In genomic region chr3:172580680-172581079, GRCh38 we compare ENCODE assay signal across 9 cellular contexts. TPM values are rescaled to one million over a fixed set of nuclear protein-coding genes. Genes with fewer than 3 reads are reported as not detected.
A peak's percentile ranks its signal among the peaks of the same experiment; 100 is the strongest.
DNase-seq lines count a peak whose midpoint lies in the region; ATAC-seq and TF ChIP-seq lines count a peak whose summit lies in the region.
"Had no signal": no experiment of that assay in that cellular context is flagged by ENCODE, and none has a peak within 500 bp of the region (broad histone marks: within the 10 kb centered on the region; RNA-seq: fewer than 3 reads in every experiment).

No MANE protein-coding gene starts in this region.

- H3K27me3 ChIP-seq in lower lobe of right lung (ENCODE audit: low read depth) (no peaks in the 10 kb centered on the region), foreskin keratinocyte (no peaks in the 10 kb centered on the region), HAP-1 (ENCODE audit: low read depth) (no peaks in the 10 kb centered on the region)
- H3K27me3 ChIP-seq: SJSA1 had no signal

- H3K4me3 ChIP-seq in lower lobe of right lung (no peak overlapping the region), HAP-1 (no peak overlapping the region)
- H3K4me3 ChIP-seq: SJSA1 had no signal

- TF ChIP-seq CTCF in lower lobe of right lung (IDR thresholded peaks at IDR 0.05) (no peak), foreskin keratinocyte (conservative IDR thresholded peaks at IDR 0.05) (no peak)

- H3K4me1 ChIP-seq in lower lobe of right lung, result peaks cover 45% of the 10 kb centered on the region
- H3K4me1 ChIP-seq in foreskin keratinocyte, result peaks cover 31% of the 10 kb centered on the region
- no peaks in the 10 kb centered on the region for H3K4me1 ChIP-seq in HAP-1
- H3K4me1 ChIP-seq: SJSA1 had no signal

- intact Hi-C loops in lower lobe of right lung (cut with DNase I) (no loop called here), posterior vena cava (cut with DNase I) (no loop called here)

- peaks cover 12% of the 10 kb centered on the region for H3K9me3 ChIP-seq in KOPT-K1 (ENCODE audit: insufficient read depth, low read length, poor library complexity, severe bottlenecking)
- no peaks in the 10 kb centered on the region for H3K9me3 ChIP-seq in lower lobe of right lung
- no peaks in the 10 kb centered on the region for H3K9me3 ChIP-seq in HAP-1
- H3K9me3 ChIP-seq: SJSA1 had no signal

- ATAC-seq in GM18861 (IDR thresholded peaks at IDR 0.05; ENCODE audit: unreplicated experiment), result peak; percentile 76
- ATAC-seq in GM21737 (IDR thresholded peaks at IDR 0.05; ENCODE audit: unreplicated experiment), result peak; percentile 72
- no peak for ATAC-seq in lower lobe of right lung
- ATAC-seq in foreskin keratinocyte, result no peak

- H3K27ac ChIP-seq in KOPT-K1 (ENCODE audit: low read depth, low read length, poor library complexity, severe bottlenecking) (peak overlapping the region; percentile 94), lower lobe of right lung (peak overlapping the region; percentile 73), foreskin keratinocyte (no peak overlapping the region)
- H3K27ac ChIP-seq: SJSA1 had no signal

- DNase-seq in lower lobe of right lung (no peak), foreskin keratinocyte (no peak), posterior vena cava (ENCODE audit: low spot score) (no peak), HAP-1 (ENCODE audit: low spot score in 2 of 2) (no peak), DMS79 (lab: John Stamatoyannopoulos, UW) (no peak)

- H3K36me3 ChIP-seq in KOPT-K1 (ENCODE audit: insufficient read depth, low read length), result no peaks in the 10 kb centered on the region
- H3K36me3 ChIP-seq in lower lobe of right lung, result no peaks in the 10 kb centered on the region
- no peaks in the 10 kb centered on the region for H3K36me3 ChIP-seq in HAP-1 (replicated peaks)
- H3K36me3 ChIP-seq: SJSA1 had no signal

- in situ Hi-C loops in HAP-1 (cut with MboI; ENCODE audit: low sequenced_read_pairs), result no loop called here

RNA-seq across cellular contexts. Expression of gene TNFSF10, which starts 57.5 kb away (rescaled TPM):
- 168 TPM for total RNA-seq in lower lobe of right lung
- 8.5 and 16.7 TPM in 2 replicates for total RNA-seq in foreskin keratinocyte
- polyA plus RNA-seq in foreskin keratinocyte, result 6.7 and 11.0 TPM in 2 replicates
- total RNA-seq in posterior vena cava, result 10 to 100 TPM; 17.3 to 18.7 TPM

Comparison
In these comparisons a context has a peak if more than half of its experiments do, and no peak if none do; other contexts are left out.
1. ATAC-seq: peak in GM18861 (single experiment) and GM21737 (single experiment); none in lower lobe of right lung (0 of 2) and foreskin keratinocyte (single experiment).